Comparison of ENCODE assay signal across 8 cellular contexts in genomic region chr5:172106511-172107356, GRCh38.
DNase-seq lines count a peak whose midpoint lies in the region; ATAC-seq, FAIRE-seq and TF ChIP-seq lines count a peak whose summit lies in the region.

No MANE protein-coding gene starts in this region.

- ATAC-seq in GM19328 (IDR thresholded peaks at IDR 0.05; ENCODE audit: unreplicated experiment) (no peak), HG03439 (IDR thresholded peaks at IDR 0.05; ENCODE audit: unreplicated experiment) (no peak)

- H3K36me3 ChIP-seq in breast epithelium (no peaks in the 10 kb centered on the region), kidney (ENCODE audit: control insufficient read depth in 1 of 2, insufficient read depth in 2 of 2, low read length in 2 of 2) (no peaks in the 10 kb centered on the region)

- H3K9ac ChIP-seq in kidney (ENCODE audit: low read length in 2 of 2), result peak overlapping the region; percentile 34 to 37

- no peak overlapping the region for H3K27ac ChIP-seq in VCaP
- no peak overlapping the region for H3K27ac ChIP-seq in breast epithelium
- H3K27ac ChIP-seq in kidney (ENCODE audit: low read depth in 2 of 2, low read length in 2 of 2), result no peak overlapping the region

- DNase-seq in DMS79 (lab: John Stamatoyannopoulos, UW) (peak; percentile 3), LoVo (ENCODE audit: low spot score) (peak; percentile 43), breast epithelium (ENCODE audit: low spot score in 2 of 2) (peak in 1 of 2 donors; percentile 69), kidney (peak; percentile 82)
- DNase-seq in stimulated activated CD4-positive, alpha-beta T cell treated with anti-CD3 and anti-CD28 coated beads, Interleukin-15, amount 100 ng/mL, for 1 hour (ENCODE audit: low read depth in 1 of 2, low spot score in 1 of 2), result peak; percentile 39 to 68

- peak overlapping the region in 2 of 3 donors; percentile 43 to 60 for H3K4me3 ChIP-seq in breast epithelium
- H3K4me3 ChIP-seq in kidney (ENCODE audit: low read length in 2 of 2), result peak overlapping the region; percentile 59 to 66

- intact Hi-C loops in breast epithelium (cut with DNase I; ENCODE audit: low total_unique reads) (loop anchor here (10.0 kb wide), 2 partner anchors 78 to 588 kb away; partner anchors contain the start of gene STK10), kidney (cut with DNase I) (no loop called here)

- no peaks in the 10 kb centered on the region for H3K27me3 ChIP-seq in breast epithelium

- no peak for TF ChIP-seq POLR2A in breast epithelium (IDR thresholded peaks at IDR 0.05)

- H3K4me1 ChIP-seq in breast epithelium, result peaks cover 3 to 7% of the 10 kb centered on the region in 2 donors
- peaks cover 5 to 43% of the 10 kb centered on the region in 2 donors for H3K4me1 ChIP-seq in kidney (ENCODE audit: control insufficient read depth in 1 of 2, insufficient read depth in 1 of 2, low read depth in 1 of 2, low read length in 2 of 2)

- no peaks in the 10 kb centered on the region for H3K9me3 ChIP-seq in breast epithelium
- no peaks in the 10 kb centered on the region for H3K9me3 ChIP-seq in kidney (ENCODE audit: control insufficient read depth in 1 of 2, low read length in 2 of 2)

- no peak for FAIRE-seq in kidney (lab: Jason Lieb, UNC)

- TF ChIP-seq CTCF in VCaP (conservative IDR thresholded peaks at IDR 0.05), result peak; percentile 98
- peak; percentile 71 to 86 (median 81) for TF ChIP-seq CTCF in breast epithelium (IDR thresholded peaks at IDR 0.05)
- TF ChIP-seq CTCF in kidney (IDR thresholded peaks at IDR 0.05; ENCODE audit: borderline replicate concordance, extremely low read depth, insufficient read depth), result peak; percentile 98
